In the genomic region with DNA sequence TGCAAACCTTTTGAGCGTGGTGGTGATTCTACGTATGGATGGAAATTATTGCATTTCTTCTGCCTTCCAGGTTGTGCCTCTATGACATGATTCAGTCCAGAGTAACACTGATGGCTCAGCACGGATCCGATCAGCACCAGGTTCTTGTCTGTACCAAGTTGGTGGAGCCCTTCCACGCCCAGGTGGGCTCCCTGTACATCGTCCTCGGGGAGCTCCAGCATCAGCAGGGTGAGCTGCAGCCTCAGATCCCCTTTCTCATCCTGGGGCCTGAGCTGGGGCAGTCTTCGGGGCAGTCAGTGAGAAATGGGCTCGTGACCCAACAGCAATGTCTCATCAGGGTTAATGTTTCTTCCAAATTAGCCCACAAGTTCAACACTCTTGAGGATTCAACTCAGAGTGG, we compare ENCODE assay signal across 23 cellular contexts. TPM values are rescaled to one million over a fixed set of nuclear protein-coding genes. Genes with fewer than 3 reads are reported as not detected.
"Had no signal": no experiment of that assay in that cellular context is flagged by ENCODE, and none has a peak within 500 bp of the region (broad histone marks: within the 10 kb centered on the region; RNA-seq: fewer than 3 reads in every experiment).

No MANE protein-coding gene starts in this region.

- H3K27me3 ChIP-seq: ascending aorta, body of pancreas had no signal

- H3K27ac Mint-ChIP-seq: activated CD4-positive, alpha-beta T cell treated with anti-CD3 and anti-CD28 coated beads, Interleukin-2, amount 10 ng/mL, durations not matched to agents 24 days and 14 days; activated CD8-positive, alpha-beta memory T cell treated with anti-CD3 and anti-CD28 coated beads, Interleukin-2, amount 10 ng/mL, durations not matched to agents 7 days and 5 days; activated naive CD4-positive, alpha-beta T cell treated with anti-CD3 and anti-CD28 coated beads, Interleukin-2, amount 50 U/mL, for 72 hours; activated naive CD8-positive, alpha-beta T cell treated with anti-CD3 and anti-CD28 coated beads, Interleukin-2, amount 50 U/mL, for 24 hours; activated T-cell treated with anti-CD3 and anti-CD28 coated beads, Interleukin-2, amount 50 U/mL, for 24 hours; T-helper 1 cell treated with Interleukin-12 subunit alpha and Interleukin-12 subunit beta and Interleukin-4 antibody, amounts not matched to agents 30 μg/mL and 1 μg/mL, for 36 hours had no signal

- ATAC-seq: activated CD8-positive, alpha-beta memory T cell treated with anti-CD3 and anti-CD28 coated beads, Interleukin-2, amount 10 ng/mL, durations not matched to agents 7 days and 5 days; activated naive CD4-positive, alpha-beta T cell treated with anti-CD3 and anti-CD28 coated beads, Interleukin-2, amount 50 U/mL, for 72 hours; activated naive CD8-positive, alpha-beta T cell treated with anti-CD3 and anti-CD28 coated beads, Interleukin-2, amount 50 U/mL, for 24 hours; body of pancreas; PC-3 had no signal

- H3K9me3 Mint-ChIP-seq: activated CD4-positive, alpha-beta T cell treated with anti-CD3 and anti-CD28 coated beads, Interleukin-2, amount 10 ng/mL, durations not matched to agents 24 days and 14 days; activated naive CD4-positive, alpha-beta T cell treated with anti-CD3 and anti-CD28 coated beads, Interleukin-2, amount 50 U/mL, for 72 hours; activated naive CD8-positive, alpha-beta T cell treated with anti-CD3 and anti-CD28 coated beads, Interleukin-2, amount 50 U/mL, for 24 hours; activated T-cell treated with anti-CD3 and anti-CD28 coated beads, Interleukin-2, amount 50 U/mL, for 24 hours; T-helper 1 cell treated with Interleukin-12 subunit alpha and Interleukin-12 subunit beta and Interleukin-4 antibody, amounts not matched to agents 30 μg/mL and 1 μg/mL, for 36 hours had no signal

- DNase-seq: activated CD4-positive, alpha-beta T cell treated with anti-CD3 and anti-CD28 coated beads for 1 hour; activated CD4-positive, alpha-beta T cell treated with anti-CD3 and anti-CD28 coated beads, Interleukin-2, amount 10 ng/mL, durations not matched to agents 24 days and 14 days; activated CD4-positive, alpha-beta T cell treated with anti-CD3 and anti-CD28 coated beads, Interleukin-2, amount 50 U/mL, for 48 hours; activated CD8-positive, alpha-beta memory T cell treated with anti-CD3 and anti-CD28 coated beads, Interleukin-2, amount 10 ng/mL, durations not matched to agents 7 days and 5 days; activated effector memory CD4-positive, alpha-beta T cell treated with anti-CD3 and anti-CD28 coated beads, Interleukin-2, amount 50 U/mL, for 16 hours; activated naive CD4-positive, alpha-beta T cell treated with Interleukin-2 at 50 U/mL for 16 hours; activated naive CD8-positive, alpha-beta T cell treated with anti-CD3 and anti-CD28 coated beads, Interleukin-2, amount 50 U/mL, for 24 hours; activated T-cell treated with anti-CD3 and anti-CD28 coated beads, Interleukin-2, amount 50 U/mL, for 24 hours; amniotic stem cell; body of pancreas; NCI-H1092; NCI-H1417; NCI-H1930; NCI-H2171 treated with DMSO at 0.1 percent for 48 hours; NCI-H345; NCI-H510A; NCI-H69; NK-92 treated with Interleukin-12 subunit alpha and Interleukin-12 subunit beta, amount 100 ng/mL, for 24 hours; SHP77 treated with DMSO at 0.1 percent for 48 hours had no signal

- H3K4me3 ChIP-seq: ascending aorta, body of pancreas had no signal

- H3K36me3 Mint-ChIP-seq: activated naive CD4-positive, alpha-beta T cell treated with anti-CD3 and anti-CD28 coated beads, Interleukin-2, amount 50 U/mL, for 72 hours had no signal

- H3K4me3 Mint-ChIP-seq: activated CD4-positive, alpha-beta T cell treated with anti-CD3 and anti-CD28 coated beads, Interleukin-2, amount 10 ng/mL, durations not matched to agents 24 days and 14 days; activated CD8-positive, alpha-beta memory T cell treated with anti-CD3 and anti-CD28 coated beads, Interleukin-2, amount 10 ng/mL, durations not matched to agents 7 days and 5 days; activated naive CD8-positive, alpha-beta T cell treated with anti-CD3 and anti-CD28 coated beads, Interleukin-2, amount 50 U/mL, for 24 hours; activated T-cell treated with anti-CD3 and anti-CD28 coated beads, Interleukin-2, amount 50 U/mL, for 24 hours; T-helper 1 cell treated with Interleukin-12 subunit alpha and Interleukin-12 subunit beta and Interleukin-4 antibody, amounts not matched to agents 30 μg/mL and 1 μg/mL, for 36 hours had no signal

- H3K27me3 Mint-ChIP-seq: activated CD4-positive, alpha-beta T cell treated with anti-CD3 and anti-CD28 coated beads, Interleukin-2, amount 10 ng/mL, durations not matched to agents 24 days and 14 days; activated CD8-positive, alpha-beta memory T cell treated with anti-CD3 and anti-CD28 coated beads, Interleukin-2, amount 10 ng/mL, durations not matched to agents 7 days and 5 days; activated naive CD8-positive, alpha-beta T cell treated with anti-CD3 and anti-CD28 coated beads, Interleukin-2, amount 50 U/mL, for 24 hours; activated T-cell treated with anti-CD3 and anti-CD28 coated beads, Interleukin-2, amount 50 U/mL, for 24 hours had no signal

RNA-seq across cellular contexts. Expression of gene EVPL, which starts 35.7 kb away (rescaled TPM):
- total RNA-seq: ascending aorta had no signal
